Comparison of ENCODE assay signal across 15 cellular contexts in the genomic region with DNA sequence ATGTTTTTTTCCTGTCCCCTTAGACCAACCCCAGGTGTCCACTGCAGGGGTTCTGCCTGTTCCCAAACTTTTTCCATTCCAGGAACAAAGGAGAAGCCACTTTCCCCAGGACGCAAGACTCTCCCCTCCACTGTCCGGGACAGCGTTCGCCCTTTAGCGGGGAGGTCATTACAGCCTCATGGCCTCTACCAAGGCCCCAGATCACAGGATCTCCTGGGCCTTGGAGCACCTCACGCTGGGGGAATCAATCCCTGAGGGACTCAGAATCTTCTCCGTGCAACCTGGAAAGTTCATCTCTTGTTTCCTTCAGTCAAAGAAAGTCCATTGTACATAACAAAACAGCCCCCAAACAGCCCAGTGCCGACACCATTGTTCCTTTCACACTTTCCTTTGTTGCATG. TPM values are rescaled to one million over a fixed set of nuclear protein-coding genes. Genes with fewer than 3 reads are reported as not detected.
DNase-seq lines count a peak whose midpoint lies in the region; ATAC-seq, FAIRE-seq and TF ChIP-seq lines count a peak whose summit lies in the region.
"Had no signal": no experiment of that assay in that cellular context is flagged by ENCODE, and none has a peak within 500 bp of the region (broad histone marks: within the 10 kb centered on the region; RNA-seq: fewer than 3 reads in every experiment).

No MANE protein-coding gene starts in this region.

- H4K5ac ChIP-seq in H1 (ENCODE audit: insufficient read length, low read depth, low read length): no peak overlapping the region

- 89% methylated on average over 8 of the region's 8 CpGs; no CpG with 5 or more reads in 1 of the 2 experiments for WGBS in H1 (ENCODE audit: extremely low coverage in 1 of 2, insufficient coverage in 1 of 2, insufficient read length in 1 of 2, insufficient replicate concordance in 2 of 2, low coverage in 1 of 2, low lambda C conversion rate in 2 of 2, missing lambda C conversion rate in 1 of 2), 2 experiments

- POLR2A ChIA-PET in H1 (lab: Charles Lee; ENCODE audit: partially characterized antibody): no interaction called here
- POLR2A ChIA-PET in naive thymus-derived CD4-positive, alpha-beta T cell (lab: Charles Lee): no interaction called here

- CTCF ChIA-PET in H1 (lab: Charles Lee; ENCODE audit: partially characterized antibody): interaction anchor here (1.4 to 1.5 kb wide), 2 partner anchors 50 to 179 kb away, joined by 4 to 5 read pairs; no protein-coding TSS in a partner anchor
- CTCF ChIA-PET in naive thymus-derived CD4-positive, alpha-beta T cell (lab: Charles Lee): no interaction called here

- H2BK120ac ChIP-seq in H1 (replicated peaks; ENCODE audit: low read depth, low read length): no peak overlapping the region

- no peak overlapping the region for H3K4me3 Mint-ChIP-seq in GM23338
- H3K4me3 Mint-ChIP-seq in naive thymus-derived CD4-positive, alpha-beta T cell: no peak overlapping the region
- no peak overlapping the region for H3K4me3 Mint-ChIP-seq in stimulated activated effector memory CD8-positive, alpha-beta T cell treated with anti-CD3 and anti-CD28 coated beads, Interleukin-12 subunit alpha, Interleukin-12 subunit beta, amount 100 ng/mL, for 72 hours
- H3K4me3 Mint-ChIP-seq: CD4-positive, CD25-positive, alpha-beta regulatory T cell; IgD-negative memory B cell had no signal

- H3K27me3 ChIP-seq in GM23338 (ENCODE audit: insufficient read depth): no peaks in the 10 kb centered on the region
- no peaks in the 10 kb centered on the region; a peak in 1 of 7 replicates for H3K27me3 ChIP-seq in H1 (replicated peaks in 1 of 4; ENCODE audit: control insufficient read depth in 3 of 4, extremely low read depth in 1 of 4, insufficient read depth in 3 of 4, low read length in 3 of 4)
- H3K27me3 ChIP-seq in naive thymus-derived CD4-positive, alpha-beta T cell (ENCODE audit: control insufficient read depth in 2 of 2, insufficient read depth in 2 of 2, low read length in 2 of 2): no peaks in the 10 kb centered on the region
- H3K27me3 ChIP-seq: BLaER1 treated with 17β-estradiol and CSF1 and Interleukin-3, amounts not matched to agents 10 nM and 100 nM had no signal

- no peaks in the 10 kb centered on the region for H3K79me1 ChIP-seq in H1 (ENCODE audit: low read depth, low read length)

- no peaks in the 10 kb centered on the region for H3F3A ChIP-seq in GM23338 (replicated peaks; ENCODE audit: low read depth)

- H3K27ac Mint-ChIP-seq in GM23338: no peak overlapping the region; the same call in 1 of the 2 replicates
- H3K27ac Mint-ChIP-seq in naive thymus-derived CD4-positive, alpha-beta T cell: peak overlapping the region in 1 of 9 donors; percentile 21
- peak overlapping the region; percentile 26 for H3K27ac Mint-ChIP-seq in stimulated activated effector memory CD8-positive, alpha-beta T cell treated with anti-CD3 and anti-CD28 coated beads, Interleukin-12 subunit alpha, Interleukin-12 subunit beta, amount 100 ng/mL, for 72 hours
- H3K27ac Mint-ChIP-seq: IgD-negative memory B cell had no signal

- no peak overlapping the region for H2AK5ac ChIP-seq in H1 (ENCODE audit: low read depth, low read length)

- peak; percentile 15; the same call in 2 of the 3 replicates for ATAC-seq in GM23338
- ATAC-seq in naive thymus-derived CD4-positive, alpha-beta T cell: peak; percentile 5
- ATAC-seq in stimulated activated effector memory CD8-positive, alpha-beta T cell treated with anti-CD3 and anti-CD28 coated beads, Interleukin-12 subunit alpha, Interleukin-12 subunit beta, amount 100 ng/mL, for 72 hours: no peak
- ATAC-seq: GM12878 had no signal

- no peak for DNase-seq in GM23338 (ENCODE audit: low spot score)
- no peak for DNase-seq in H1 (ENCODE audit: low read depth in 1 of 2, low spot score in 2 of 2)
- no peak for DNase-seq in naive thymus-derived CD4-positive, alpha-beta T cell
- DNase-seq in stimulated activated effector memory CD8-positive, alpha-beta T cell treated with anti-CD3 and anti-CD28 coated beads, Interleukin-12 subunit alpha, Interleukin-12 subunit beta, amount 100 ng/mL, for 72 hours (ENCODE audit: low spot score in 2 of 2): no peak
- DNase-seq in DMS153 treated with DMSO at 0.1 percent for 48 hours (lab: John Stamatoyannopoulos, UW; ENCODE audit: unreplicated experiment): no peak
- DNase-seq in T-helper 2 cell: no peak
- DNase-seq in HK-2 (ENCODE audit: unreplicated experiment): no peak
- DNase-seq: ACHN; CD4-positive, CD25-positive, alpha-beta regulatory T cell; DMS79; H7 had no signal

- H2BK12ac ChIP-seq in H1 (ENCODE audit: low read depth, low read length): no peak overlapping the region

- H3K23ac ChIP-seq in H1 (ENCODE audit: insufficient read length): no peak overlapping the region

- H3K9ac ChIP-seq in H1 (replicated peaks in 1 of 4; ENCODE audit: extremely low read depth in 1 of 4, low read depth in 3 of 4, low read length in 3 of 4): no peak overlapping the region

- TF ChIP-seq POLR2A in H1 (IDR thresholded peaks at IDR 0.05; ENCODE audit: control extremely low read depth in 1 of 2, low read depth in 2 of 2, low read length in 2 of 2): no peak

- FAIRE-seq in H1 (lab: Jason Lieb, UNC): no peak
- FAIRE-seq: GM12878, GM18507 had no signal

- no peak overlapping the region for H3K4ac ChIP-seq in H1 (replicated peaks; ENCODE audit: insufficient read length, low read depth, low read length)

- TF ChIP-seq CTCF in GM23338 (conservative IDR thresholded peaks at IDR 0.05; ENCODE audit: low read depth in 2 of 2) (no peak), H1 (IDR thresholded peaks at IDR 0.05; ENCODE audit: control extremely low read depth in 1 of 3, insufficient read depth in 1 of 3, low read depth in 1 of 3, low read length in 3 of 3) (no peak)

- no peak overlapping the region for H3K18ac ChIP-seq in H1 (ENCODE audit: extremely low read depth, low read length)

- peaks cover 2% of the 10 kb centered on the region; the same call in 1 of the 2 replicates for H3K9me2 ChIP-seq in GM23338 (ENCODE audit: insufficient read depth)

- H4K20me1 ChIP-seq in GM23338 (replicated peaks; ENCODE audit: insufficient read depth) (no peaks in the 10 kb centered on the region), H1 (replicated peaks in 1 of 2; ENCODE audit: control insufficient read depth in 1 of 2, insufficient read depth in 2 of 2, low read length in 2 of 2) (no peaks in the 10 kb centered on the region)

- H2BK5ac ChIP-seq in H1 (ENCODE audit: low read depth, low read length): no peak overlapping the region

- H2AFZ ChIP-seq in GM23338 (0 out of 2 replicates have a peak overlapping the region, but pooled peaks have one; percentile 64), H1 (ENCODE audit: low read length) (0 out of 2 replicates have a peak overlapping the region, but pooled peaks have one; percentile 29)

- no peaks in the 10 kb centered on the region for H3K9me3 ChIP-seq in H1 (ENCODE audit: insufficient read depth in 2 of 2, low read depth in 1 of 2, low read length in 1 of 2)
- no peaks in the 10 kb centered on the region for H3K9me3 ChIP-seq in naive thymus-derived CD4-positive, alpha-beta T cell (ENCODE audit: control insufficient read depth in 2 of 3, low read length in 3 of 3)
- H3K9me3 ChIP-seq: BLaER1 treated with 17β-estradiol and CSF1 and Interleukin-3, amounts not matched to agents 10 nM and 100 nM had no signal

- intact Hi-C loops in naive thymus-derived CD4-positive, alpha-beta T cell (cut with micrococcal nuclease): loop anchor here in 1 of 2 donors (5.0 kb wide), 1 partner anchor 42 kb away; a partner anchor contains a TSS

- no peak overlapping the region for H4K8ac ChIP-seq in H1 (ENCODE audit: extremely low read depth, insufficient read depth, low read length)

- H3K4me3 ChIP-seq in GM23338 (no peak overlapping the region), H1 (ENCODE audit: extremely low read depth in 1 of 4, insufficient read depth in 2 of 4, low read depth in 3 of 4, low read length in 4 of 4) (no peak overlapping the region)
- H3K4me3 ChIP-seq in naive thymus-derived CD4-positive, alpha-beta T cell (ENCODE audit: low read length): no peak overlapping the region
- H3K4me3 ChIP-seq: BLaER1 treated with 17β-estradiol and CSF1 and Interleukin-3, amounts not matched to agents 10 nM and 100 nM; GM12878 had no signal

- no peak for TF ChIP-seq RAD21 in H1 (IDR thresholded peaks at IDR 0.05 in 1 of 2, conservative IDR thresholded peaks at IDR 0.05 in 1 of 2; ENCODE audit: low read depth in 2 of 2, low read length in 2 of 2)

- no peak overlapping the region for H3K27ac ChIP-seq in GM23338 (ENCODE audit: low read depth)
- no peak overlapping the region for H3K27ac ChIP-seq in H1 (ENCODE audit: low read depth, low read length)
- H3K27ac ChIP-seq in naive thymus-derived CD4-positive, alpha-beta T cell (ENCODE audit: low read depth, low read length): no peak overlapping the region

- H3K36me3 ChIP-seq in GM23338 (ENCODE audit: insufficient read depth): no peaks in the 10 kb centered on the region
- H3K36me3 ChIP-seq in H1 (ENCODE audit: control insufficient read depth in 2 of 4, insufficient read depth in 4 of 4, low read length in 3 of 4): no peaks in the 10 kb centered on the region
- peaks cover 0 to 24% (median 4%) of the 10 kb centered on the region in 3 experiments for H3K36me3 ChIP-seq in naive thymus-derived CD4-positive, alpha-beta T cell (ENCODE audit: control insufficient read depth in 2 of 3, insufficient read depth in 3 of 3, low read length in 3 of 3)

- H3K9me3 Mint-ChIP-seq in GM23338: no peaks in the 10 kb centered on the region
- H3K9me3 Mint-ChIP-seq in naive thymus-derived CD4-positive, alpha-beta T cell: no peaks in the 10 kb centered on the region
- H3K9me3 Mint-ChIP-seq in stimulated activated effector memory CD8-positive, alpha-beta T cell treated with anti-CD3 and anti-CD28 coated beads, Interleukin-12 subunit alpha, Interleukin-12 subunit beta, amount 100 ng/mL, for 72 hours: no peaks in the 10 kb centered on the region
- H3K9me3 Mint-ChIP-seq: CD4-positive, CD25-positive, alpha-beta regulatory T cell; IgD-negative memory B cell had no signal

- H3K4me2 ChIP-seq in GM23338 (no peak overlapping the region; the same call in 1 of the 2 replicates), H1 (ENCODE audit: insufficient read depth in 1 of 2, low read depth in 2 of 2, low read length in 2 of 2) (peak overlapping the region in 1 of 2 experiments; percentile 2; a peak in 1 of 4 replicates)

- TF ChIP-seq EP300 in H1 (IDR thresholded peaks at IDR 0.05; ENCODE audit: borderline replicate concordance in 1 of 2, low read depth in 2 of 2, low read length in 2 of 2): no peak

- no peak overlapping the region for H2BK20ac ChIP-seq in H1 (ENCODE audit: low read length)

- H3K4me1 ChIP-seq in GM23338 (ENCODE audit: insufficient read depth): peaks cover 19% of the 10 kb centered on the region
- peaks cover 8 to 21% (median 13%) of the 10 kb centered on the region in 4 experiments; a peak in 6 of 7 replicates for H3K4me1 ChIP-seq in H1 (replicated peaks in 1 of 4; ENCODE audit: control insufficient read depth in 3 of 4, insufficient read depth in 4 of 4, low read length in 3 of 4)
- H3K4me1 ChIP-seq in naive thymus-derived CD4-positive, alpha-beta T cell (ENCODE audit: control insufficient read depth in 2 of 2, insufficient read depth in 2 of 2, low read length in 2 of 2): no peaks in the 10 kb centered on the region

- no peak overlapping the region for H3K56ac ChIP-seq in H1 (replicated peaks; ENCODE audit: insufficient read length, low read depth, low read length)

- H3K79me2 ChIP-seq in GM23338 (replicated peaks; ENCODE audit: insufficient read depth) (no peaks in the 10 kb centered on the region), H1 (ENCODE audit: control insufficient read depth in 1 of 2, insufficient read depth in 2 of 2, low read length in 2 of 2) (no peaks in the 10 kb centered on the region)

- peaks cover 3% of the 10 kb centered on the region for H3K27me3 Mint-ChIP-seq in GM23338 (ENCODE audit: insufficient read depth, low read depth, poor library complexity)
- no peaks in the 10 kb centered on the region for H3K27me3 Mint-ChIP-seq in naive thymus-derived CD4-positive, alpha-beta T cell
- H3K27me3 Mint-ChIP-seq: CD4-positive, CD25-positive, alpha-beta regulatory T cell; IgD-negative memory B cell had no signal

- H3K36me3 Mint-ChIP-seq in GM23338 (ENCODE audit: low read depth): no peaks in the 10 kb centered on the region
- peaks cover 0 to 26% (median 13%) of the 10 kb centered on the region in 5 donors for H3K36me3 Mint-ChIP-seq in naive thymus-derived CD4-positive, alpha-beta T cell
- H3K36me3 Mint-ChIP-seq in stimulated activated effector memory CD8-positive, alpha-beta T cell treated with anti-CD3 and anti-CD28 coated beads, Interleukin-12 subunit alpha, Interleukin-12 subunit beta, amount 100 ng/mL, for 72 hours: peaks cover 60% of the 10 kb centered on the region

- H4K91ac ChIP-seq in H1 (replicated peaks; ENCODE audit: insufficient read length, low read length): no peak overlapping the region

- no peak overlapping the region for H2BK15ac ChIP-seq in H1 (ENCODE audit: low read length)

- no peaks in the 10 kb centered on the region for H3K23me2 ChIP-seq in H1 (ENCODE audit: low read depth, low read length)

- H3K14ac ChIP-seq in H1 (ENCODE audit: insufficient read length): no peak overlapping the region

- H3K4me1 Mint-ChIP-seq in GM23338: peaks cover 33% of the 10 kb centered on the region
- peaks cover 0 to 10% (median 0%) of the 10 kb centered on the region in 7 donors for H3K4me1 Mint-ChIP-seq in naive thymus-derived CD4-positive, alpha-beta T cell
- peaks cover 7% of the 10 kb centered on the region for H3K4me1 Mint-ChIP-seq in stimulated activated effector memory CD8-positive, alpha-beta T cell treated with anti-CD3 and anti-CD28 coated beads, Interleukin-12 subunit alpha, Interleukin-12 subunit beta, amount 100 ng/mL, for 72 hours

RNA-seq across cellular contexts. Expression of a gene that starts 41.2 kb away (rescaled TPM):
- 51.3 and 58.0 TPM in 2 replicates for total RNA-seq in GM23338 (2014; rRNA removed; shearing (Covaris generic))
- polyA plus RNA-seq in GM23338 (2016; fragmentation: Nextera tagmentation; extraction: Ambion mirVana): 88.7 and 103 TPM in 2 replicates
- total RNA-seq in H1 (2021; fragmentation: NEBNext Ultra II Directional; extraction: Animal tissue kit (Norgen Biotek cat#: 25700)): 83.3 and 85.1 TPM in 2 replicates
- polyA plus RNA-seq in H1 (2011; rRNA removed): 13.0 and 15.8 TPM in 2 replicates
- 16.1 TPM for polyA plus RNA-seq in H1 (2011; cell fraction: cytosol; rRNA removed)
- polyA plus RNA-seq in H1 (2011; cell fraction: nucleus; rRNA removed): 49.0 TPM
- 30.5 to 46.1 TPM (median 38.1 TPM) in 4 replicates for polyA plus RNA-seq in H1 (2012, experiment 1 of 2)
- 2.3 TPM for polyA plus RNA-seq in H1 (2012, experiment 2 of 2)
- polyA plus RNA-seq in H1 (2013, experiment 1 of 2): 51.4 TPM
- 46.2 TPM for polyA plus RNA-seq in H1 (2013, experiment 2 of 2)
- polyA minus RNA-seq in H1 (2011; rRNA and poly(A)+ RNA removed): 23.9 and 34.5 TPM in 2 replicates
- polyA minus RNA-seq in H1 (2011; cell fraction: cytosol; rRNA and poly(A)+ RNA removed): 30.2 TPM
- 70.5 TPM for polyA minus RNA-seq in H1 (2011; cell fraction: nucleus; rRNA and poly(A)+ RNA removed)
- total RNA-seq in naive thymus-derived CD4-positive, alpha-beta T cell: 100 to 1,000 TPM in 1 of 5 experiments, 1 to 10 TPM in 2, under 1 TPM in 2; 0.05 to 219 (median 1.6) TPM
- under 1 TPM; 0.12 to 0.20 TPM for polyA plus RNA-seq in naive thymus-derived CD4-positive, alpha-beta T cell
